26 cellular contexts compared by ENCODE assay signal in the genomic region with DNA sequence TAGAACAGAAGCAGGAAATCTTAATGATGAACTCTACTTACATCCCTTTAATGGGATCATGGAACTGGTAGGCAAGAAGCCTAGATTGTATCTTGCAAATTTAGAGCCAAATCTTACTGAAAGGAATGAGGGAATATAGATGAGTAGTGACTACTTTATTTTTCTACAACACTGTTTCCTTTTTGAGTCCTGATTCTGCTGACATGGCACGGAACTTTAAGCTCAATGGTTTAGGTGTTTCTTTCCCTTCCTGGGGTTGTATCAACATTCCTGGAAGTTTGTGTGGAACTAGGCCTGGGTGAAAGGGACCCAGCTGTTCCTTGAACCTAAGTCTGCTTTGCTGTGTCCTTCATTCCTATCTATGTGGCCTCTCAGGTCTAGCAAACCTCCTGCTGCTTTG.
"Had no signal": no experiment of that assay in that cellular context is flagged by ENCODE, and none has a peak within 500 bp of the region (broad histone marks: within the 10 kb centered on the region; RNA-seq: fewer than 3 reads in every experiment).

No MANE protein-coding gene starts in this region.

- H3K4me3 ChIP-seq: colonic mucosa, esophagus squamous epithelium, gastrocnemius medialis, heart right ventricle, left lung, lower lobe of right lung, mucosa of descending colon had no signal

- H3K27me3 ChIP-seq: colonic mucosa, esophagus squamous epithelium, gastrocnemius medialis, heart right ventricle, left lung had no signal

- H3K27ac ChIP-seq: colonic mucosa, epithelial cell of prostate, esophagus squamous epithelium, gastrocnemius medialis, heart right ventricle, left lung, lower lobe of right lung had no signal

- H3K4me1 ChIP-seq: colonic mucosa, gastrocnemius medialis, lower lobe of right lung had no signal

- H3K9me3 ChIP-seq: colonic mucosa, esophagus squamous epithelium, gastrocnemius medialis, heart right ventricle, left lung, lower lobe of right lung, mucosa of descending colon had no signal

- H3K36me3 ChIP-seq: colonic mucosa, esophagus squamous epithelium, gastrocnemius medialis, heart right ventricle, left lung, lower lobe of right lung had no signal

- FAIRE-seq: endometrium, islet of Langerhans, keratinocyte had no signal

- ATAC-seq: effector memory CD8-positive, alpha-beta T cell; esophagus mucosa; gastrocnemius medialis; heart right ventricle; left cardiac atrium; left lung; left ventricle myocardium superior; lower lobe of right lung; mucosa of descending colon had no signal

- DNase-seq: colonic mucosa; cortex of kidney; effector CD8-positive, alpha-beta T cell; effector memory CD8-positive, alpha-beta T cell; endodermal cell; erythroblast; esophagus squamous epithelium; foreskin fibroblast; foreskin melanocyte; gastrocnemius medialis; glutamatergic neuron; head of caudate nucleus; heart right ventricle; hippocampal formation; left cardiac atrium; left lung; left ventricle myocardium superior; lower lobe of right lung; mesenchymal stem cell; mucosa of descending colon; naive B cell had no signal
